ENCODE assay signal across 27 cellular contexts in genomic region chr1:23286401-23286800, GRCh38.
"Had no signal": no experiment of that assay in that cellular context is flagged by ENCODE, and none has a peak within 500 bp of the region (broad histone marks: within the 10 kb centered on the region; RNA-seq: fewer than 3 reads in every experiment).

No MANE protein-coding gene starts in this region.

- ATAC-seq: activated CD8-positive, alpha-beta memory T cell treated with anti-CD3 and anti-CD28 coated beads, Interleukin-2, amount 10 ng/mL, durations not matched to agents 7 days and 5 days; activated CD8-positive, alpha-beta T cell treated with anti-CD3 and anti-CD28 coated beads, Interleukin-2, amount 10 ng/mL, durations not matched to agents 7 days and 5 days; esophagus mucosa; left lung; lower lobe of right lung; natural killer cell; right cardiac atrium; T-helper 17 cell; upper lobe of right lung had no signal

- H3K9me3 ChIP-seq: breast epithelium, left lung, lower lobe of right lung, suprapubic skin, tibial artery, upper lobe of right lung had no signal

- H3K4me1 Mint-ChIP-seq: activated CD8-positive, alpha-beta memory T cell treated with anti-CD3 and anti-CD28 coated beads, Interleukin-2, amount 10 ng/mL, durations not matched to agents 7 days and 5 days; activated naive CD8-positive, alpha-beta T cell treated with anti-CD3 and anti-CD28 coated beads, Interleukin-2, amount 10 ng/mL, durations not matched to agents 7 days and 5 days; natural killer cell; neural progenitor cell had no signal

- DNase-seq: activated CD4-positive, CD25-positive, alpha-beta regulatory T cell treated with anti-CD3 and anti-CD28 coated beads, Interleukin-2, amount 50 U/mL, for 72 hours; activated CD8-positive, alpha-beta memory T cell treated with anti-CD3 and anti-CD28 coated beads, Interleukin-2, amount 10 ng/mL, durations not matched to agents 7 days and 5 days; activated CD8-positive, alpha-beta T cell treated with anti-CD3 and anti-CD28 coated beads, Interleukin-2, amount 10 ng/mL, durations not matched to agents 7 days and 5 days; activated naive CD8-positive, alpha-beta T cell treated with anti-CD3 and anti-CD28 coated beads, Interleukin-2, amount 10 ng/mL, durations not matched to agents 7 days and 5 days; activated T-cell treated with anti-CD3 and anti-CD28 coated beads, Interleukin-2, amount 50 U/mL, for 48 hours; amniotic stem cell; central memory CD4-positive, alpha-beta T cell; foreskin melanocyte; kidney glomerular epithelial cell; left lung; lower lobe of right lung; mesenchymal stem cell; natural killer cell; occipital lobe; posterior cingulate gyrus; right cardiac atrium; stimulated activated CD4-positive, alpha-beta T cell treated with anti-CD3 and anti-CD28 coated beads, Interleukin-15, amount 100 ng/mL, for 24 hours; stimulated activated naive CD4-positive, alpha-beta T cell; T-helper 17 cell; T1000; tibial artery; upper lobe of right lung had no signal

- H3K9me3 Mint-ChIP-seq: activated naive CD8-positive, alpha-beta T cell treated with anti-CD3 and anti-CD28 coated beads, Interleukin-2, amount 10 ng/mL, durations not matched to agents 7 days and 5 days; activated T-helper 2 cell treated with anti-CD3 and anti-CD28 coated beads, Interferon-gamma antibody, Interleukin-2, Interleukin-4, amounts not matched to agents 10 μg/mL and 5 μg/mL and 100 μg/mL, durations not matched to agents 14 hours and 24 hours and 36 hours; natural killer cell; neural progenitor cell had no signal

- H3K4me1 ChIP-seq: breast epithelium, neural progenitor cell, tibial artery had no signal

- H3K4me3 ChIP-seq: breast epithelium, left lung, lower lobe of right lung, neural progenitor cell, suprapubic skin, tibial artery, upper lobe of right lung had no signal

- H3K9ac ChIP-seq: neural progenitor cell had no signal

- H3K27ac Mint-ChIP-seq: activated CD8-positive, alpha-beta memory T cell treated with anti-CD3 and anti-CD28 coated beads, Interleukin-2, amount 10 ng/mL, durations not matched to agents 7 days and 5 days; activated CD8-positive, alpha-beta T cell treated with anti-CD3 and anti-CD28 coated beads, Interleukin-2, amount 10 ng/mL, durations not matched to agents 7 days and 5 days; activated naive CD8-positive, alpha-beta T cell treated with anti-CD3 and anti-CD28 coated beads, Interleukin-2, amount 10 ng/mL, durations not matched to agents 7 days and 5 days; activated T-helper 2 cell treated with anti-CD3 and anti-CD28 coated beads, Interferon-gamma antibody, Interleukin-2, Interleukin-4, amounts not matched to agents 10 μg/mL and 5 μg/mL and 100 μg/mL, durations not matched to agents 14 hours and 24 hours and 36 hours; natural killer cell; neural progenitor cell; T-helper 17 cell had no signal

- H3K27me3 ChIP-seq: breast epithelium, left lung, neural progenitor cell, suprapubic skin, tibial artery, upper lobe of right lung had no signal

- H3K4me3 Mint-ChIP-seq: activated CD8-positive, alpha-beta memory T cell treated with anti-CD3 and anti-CD28 coated beads, Interleukin-2, amount 10 ng/mL, durations not matched to agents 7 days and 5 days; activated CD8-positive, alpha-beta T cell treated with anti-CD3 and anti-CD28 coated beads, Interleukin-2, amount 10 ng/mL, durations not matched to agents 7 days and 5 days; activated naive CD8-positive, alpha-beta T cell treated with anti-CD3 and anti-CD28 coated beads, Interleukin-2, amount 10 ng/mL, durations not matched to agents 7 days and 5 days; natural killer cell; neural progenitor cell; T-helper 17 cell had no signal

- H3K36me3 ChIP-seq: breast epithelium had no signal

- H3K27me3 Mint-ChIP-seq: activated CD8-positive, alpha-beta memory T cell treated with anti-CD3 and anti-CD28 coated beads, Interleukin-2, amount 10 ng/mL, durations not matched to agents 7 days and 5 days; activated naive CD8-positive, alpha-beta T cell treated with anti-CD3 and anti-CD28 coated beads, Interleukin-2, amount 10 ng/mL, durations not matched to agents 7 days and 5 days; T-helper 17 cell had no signal
